ENCODE assay signal across 23 cellular contexts in genomic region chr17:58378895-58379824, GRCh38. TPM values are rescaled to one million over a fixed set of nuclear protein-coding genes. Genes with fewer than 3 reads are reported as not detected.
DNase-seq lines count a peak whose midpoint lies in the region; ATAC-seq and TF ChIP-seq lines count a peak whose summit lies in the region.
"Had no signal": no experiment of that assay in that cellular context is flagged by ENCODE, and none has a peak within 500 bp of the region (broad histone marks: within the 10 kb centered on the region; RNA-seq: fewer than 3 reads in every experiment).

No MANE protein-coding gene starts in this region.

- intact Hi-C loops in activated CD8-positive, alpha-beta T cell treated with anti-CD3 and anti-CD28 coated beads for 36 hours (cut with micrococcal nuclease) = no loop called here
- intact Hi-C loops in naive thymus-derived CD4-positive, alpha-beta T cell (cut with micrococcal nuclease) = loop anchor here (1.0 to 2.0 kb wide), 2 partner anchors 26 to 68 kb away; partner anchors contain the start of gene SUPT4H1 (in 1 of the 2)

- no peaks in the 10 kb centered on the region for H4K20me1 ChIP-seq in BLaER1 treated with 17β-estradiol and CSF1 and Interleukin-3, amounts not matched to agents 10 nM and 100 nM
- no peaks in the 10 kb centered on the region for H4K20me1 ChIP-seq in DND-41 (ENCODE audit: insufficient read depth, low read length)

- DNase-seq in DND-41 (peak; percentile 67), COLO829 (ENCODE audit: low spot score) (no peak), GM19238 (ENCODE audit: insufficient read length, low spot score) (no peak)
- DNase-seq in activated CD8-positive, alpha-beta T cell treated with anti-CD3 and anti-CD28 coated beads for 36 hours = no peak
- DNase-seq in naive thymus-derived CD4-positive, alpha-beta T cell = peak in 2 of 9 donors; percentile 14 to 18
- no peak for DNase-seq in activated CD8-positive, alpha-beta memory T cell treated with anti-CD3 and anti-CD28 coated beads, Interleukin-2, amount 50 U/mL, for 48 hours
- DNase-seq: activated gamma-delta T cell treated with Interleukin-2 at 50 U/mL for 16 hours; dermis blood vessel endothelial cell; DMS53; HFFc6; NCI-H2029 treated with DMSO at 0.1 percent for 48 hours; NCI-H510A; SIG-M5; stimulated activated CD4-positive, alpha-beta T cell treated with anti-CD3 and anti-CD28 coated beads, Interleukin-1b, Interleukin-23, amount 100 ng/mL, for 48 hours; T1000 had no signal

- H3K9ac ChIP-seq in BLaER1 treated with 17β-estradiol and CSF1 and Interleukin-3, amounts not matched to agents 10 nM and 100 nM = peak overlapping the region in 3 of 11 experiments; percentile 5 to 12 (median 7); a peak in 2 of 22 replicates
- H3K9ac ChIP-seq in DND-41 (ENCODE audit: low read depth, low read length) = peak overlapping the region; percentile 32

- peaks cover 39% of the 10 kb centered on the region for H3K4me1 Mint-ChIP-seq in activated CD8-positive, alpha-beta T cell treated with anti-CD3 and anti-CD28 coated beads for 36 hours (ENCODE audit: low read depth)
- peaks cover 34 to 65% (median 57%) of the 10 kb centered on the region in 7 donors for H3K4me1 Mint-ChIP-seq in naive thymus-derived CD4-positive, alpha-beta T cell

- CTCF ChIA-PET in activated CD8-positive, alpha-beta T cell treated with anti-CD3 and anti-CD28 coated beads for 36 hours (lab: Charles Lee) = interaction anchor here (0.8 to 4.3 kb wide), 6 partner anchors 9 to 144 kb away, joined by 3 to 20 read pairs (median 4); partner anchors contain the start of gene RNF43
- CTCF ChIA-PET in naive thymus-derived CD4-positive, alpha-beta T cell (lab: Charles Lee) = interaction anchor here (1.1 to 1.2 kb wide), 2 partner anchors 62 to 104 kb away, joined by 3 to 4 read pairs; no protein-coding TSS in a partner anchor

- H3K27me3 ChIP-seq in BLaER1 treated with 17β-estradiol and CSF1 and Interleukin-3, amounts not matched to agents 10 nM and 100 nM = no peaks in the 10 kb centered on the region
- no peaks in the 10 kb centered on the region for H3K27me3 ChIP-seq in DND-41 (ENCODE audit: insufficient read depth, low read length, poor library complexity)
- no peaks in the 10 kb centered on the region for H3K27me3 ChIP-seq in naive thymus-derived CD4-positive, alpha-beta T cell (ENCODE audit: control insufficient read depth in 2 of 2, insufficient read depth in 2 of 2, low read length in 2 of 2)
- H3K27me3 ChIP-seq: neutrophil, right atrium auricular region, suprapubic skin had no signal

- peak overlapping the region; percentile 45 to 83 (median 62) for H3K4me2 ChIP-seq in BLaER1 treated with 17β-estradiol and CSF1 and Interleukin-3, amounts not matched to agents 10 nM and 100 nM
- H3K4me2 ChIP-seq in DND-41 (ENCODE audit: insufficient read depth, low read length) = peak overlapping the region; percentile 45

- H3K36me3 ChIP-seq in BLaER1 treated with 17β-estradiol and CSF1 and Interleukin-3, amounts not matched to agents 10 nM and 100 nM = no peaks in the 10 kb centered on the region
- no peaks in the 10 kb centered on the region for H3K36me3 ChIP-seq in DND-41 (ENCODE audit: insufficient read depth, low read length)
- no peaks in the 10 kb centered on the region for H3K36me3 ChIP-seq in naive thymus-derived CD4-positive, alpha-beta T cell (ENCODE audit: control insufficient read depth in 2 of 3, insufficient read depth in 3 of 3, low read length in 3 of 3)
- H3K36me3 ChIP-seq: neutrophil, right atrium auricular region, suprapubic skin had no signal

- no peaks in the 10 kb centered on the region for H3K9me3 Mint-ChIP-seq in activated CD8-positive, alpha-beta T cell treated with anti-CD3 and anti-CD28 coated beads for 36 hours
- peaks cover 0 to 1% (median 0%) of the 10 kb centered on the region in 11 donors for H3K9me3 Mint-ChIP-seq in naive thymus-derived CD4-positive, alpha-beta T cell
- H3K9me3 Mint-ChIP-seq: brain, HFFc6, memory B cell had no signal

- no peaks in the 10 kb centered on the region for H3K36me3 Mint-ChIP-seq in activated CD8-positive, alpha-beta T cell treated with anti-CD3 and anti-CD28 coated beads for 36 hours (ENCODE audit: low read depth)
- peaks cover 0 to 9% (median 0%) of the 10 kb centered on the region in 5 donors for H3K36me3 Mint-ChIP-seq in naive thymus-derived CD4-positive, alpha-beta T cell
- H3K36me3 Mint-ChIP-seq: brain, memory B cell had no signal

- H3K4me3 ChIP-seq in BLaER1 treated with 17β-estradiol and CSF1 and Interleukin-3, amounts not matched to agents 10 nM and 100 nM = no peak overlapping the region
- peak overlapping the region in 1 of 2 experiments; percentile 28; a peak in 1 of 4 replicates for H3K4me3 ChIP-seq in DND-41 (ENCODE audit: low read depth in 1 of 2, low read length in 2 of 2)
- no peak overlapping the region for H3K4me3 ChIP-seq in naive thymus-derived CD4-positive, alpha-beta T cell (ENCODE audit: low read length)
- H3K4me3 ChIP-seq: right atrium auricular region, suprapubic skin had no signal

- H3K27me3 Mint-ChIP-seq in activated CD8-positive, alpha-beta T cell treated with anti-CD3 and anti-CD28 coated beads for 36 hours = no peaks in the 10 kb centered on the region
- no peaks in the 10 kb centered on the region for H3K27me3 Mint-ChIP-seq in naive thymus-derived CD4-positive, alpha-beta T cell
- H3K27me3 Mint-ChIP-seq: B cell, memory B cell had no signal

- H2AFZ ChIP-seq in DND-41 (ENCODE audit: low read depth, low read length) = peak overlapping the region; percentile 51; the same call in 1 of the 2 replicates

- peak overlapping the region; percentile 41 for H3K27ac Mint-ChIP-seq in activated CD8-positive, alpha-beta T cell treated with anti-CD3 and anti-CD28 coated beads for 36 hours
- peak overlapping the region in 4 of 9 donors; percentile 21 to 76 (median 46) for H3K27ac Mint-ChIP-seq in naive thymus-derived CD4-positive, alpha-beta T cell
- H3K27ac Mint-ChIP-seq: B cell, brain, HFFc6, memory B cell had no signal

- no peaks in the 10 kb centered on the region for H3K9me3 ChIP-seq in BLaER1 treated with 17β-estradiol and CSF1 and Interleukin-3, amounts not matched to agents 10 nM and 100 nM (replicated peaks in 1 of 11)
- H3K9me3 ChIP-seq in DND-41 (ENCODE audit: insufficient read depth, low read length, severe bottlenecking) = no peaks in the 10 kb centered on the region
- no peaks in the 10 kb centered on the region for H3K9me3 ChIP-seq in naive thymus-derived CD4-positive, alpha-beta T cell (ENCODE audit: control insufficient read depth in 2 of 3, low read length in 3 of 3)
- H3K9me3 ChIP-seq: neutrophil, right atrium auricular region, suprapubic skin had no signal

- H3K27ac ChIP-seq in BLaER1 treated with 17β-estradiol and CSF1 and Interleukin-3, amounts not matched to agents 10 nM and 100 nM = peak overlapping the region in 2 of 11 experiments; percentile 10 to 29; a peak in 1 of 22 replicates
- H3K27ac ChIP-seq in DND-41 (ENCODE audit: low read length) = peak overlapping the region; percentile 73
- H3K27ac ChIP-seq in naive thymus-derived CD4-positive, alpha-beta T cell (ENCODE audit: low read depth, low read length) = no peak overlapping the region
- H3K27ac ChIP-seq: neutrophil, right atrium auricular region, suprapubic skin had no signal

- H3K4me1 ChIP-seq in BLaER1 treated with 17β-estradiol and CSF1 and Interleukin-3, amounts not matched to agents 10 nM and 100 nM = peaks cover 19 to 46% (median 26%) of the 10 kb centered on the region in 10 experiments
- peaks cover 34% of the 10 kb centered on the region for H3K4me1 ChIP-seq in DND-41 (ENCODE audit: insufficient read depth, low read length)
- peaks cover 16 to 36% of the 10 kb centered on the region in 2 donors for H3K4me1 ChIP-seq in naive thymus-derived CD4-positive, alpha-beta T cell (ENCODE audit: control insufficient read depth in 2 of 2, insufficient read depth in 2 of 2, low read length in 2 of 2)
- H3K4me1 ChIP-seq: right atrium auricular region had no signal

- peak; percentile 89 for ATAC-seq in DND-41 (ENCODE audit: insufficient read depth, low read depth)
- ATAC-seq in activated CD8-positive, alpha-beta T cell treated with anti-CD3 and anti-CD28 coated beads for 36 hours = no peak
- no peak for ATAC-seq in naive thymus-derived CD4-positive, alpha-beta T cell
- ATAC-seq: esophagus mucosa had no signal

- TF ChIP-seq CTCF in DND-41 (IDR thresholded peaks at IDR 0.05; ENCODE audit: borderline replicate concordance, extremely low read depth, low read length, poor library complexity, severe bottlenecking) = no peak
- no peak for TF ChIP-seq CTCF in activated CD8-positive, alpha-beta T cell treated with anti-CD3 and anti-CD28 coated beads for 36 hours (IDR thresholded peaks at IDR 0.05)

- H3K79me2 ChIP-seq in DND-41 (ENCODE audit: insufficient read depth, low read length) = no peaks in the 10 kb centered on the region

- POLR2A ChIA-PET in activated CD8-positive, alpha-beta T cell treated with anti-CD3 and anti-CD28 coated beads for 36 hours (lab: Charles Lee) = interaction anchor here (0.8 to 2.8 kb wide), 9 partner anchors 10 to 57 kb away, joined by 3 to 8 read pairs (median 4); partner anchors contain the start of gene SUPT4H1
- POLR2A ChIA-PET in naive thymus-derived CD4-positive, alpha-beta T cell (lab: Charles Lee) = interaction anchor here (0.9 to 4.6 kb wide), 9 partner anchors 12 to 52 kb away, joined by 3 to 28 read pairs (median 5); partner anchors contain the start of gene SUPT4H1

- no peak overlapping the region for H3K4me3 Mint-ChIP-seq in activated CD8-positive, alpha-beta T cell treated with anti-CD3 and anti-CD28 coated beads for 36 hours
- H3K4me3 Mint-ChIP-seq in naive thymus-derived CD4-positive, alpha-beta T cell = peak overlapping the region; percentile 6 to 77 (median 58)
- H3K4me3 Mint-ChIP-seq: B cell, brain, HFFc6, memory B cell had no signal

RNA-seq across cellular contexts. Expression of gene SUPT4H1, which starts 27.2 kb away (rescaled TPM):
- total RNA-seq in activated CD8-positive, alpha-beta T cell treated with anti-CD3 and anti-CD28 coated beads for 36 hours = 100 to 1,000 TPM; 104 to 110 TPM
- 10 to 100 TPM; 36.0 to 75.6 (median 62.3) TPM for total RNA-seq in naive thymus-derived CD4-positive, alpha-beta T cell
- polyA plus RNA-seq in naive thymus-derived CD4-positive, alpha-beta T cell = 10 to 100 TPM; 69.4 to 91.7 TPM

RNA-seq across cellular contexts. Expression of gene RNF43, which starts 38.2 kb away (rescaled TPM):
- total RNA-seq in activated CD8-positive, alpha-beta T cell treated with anti-CD3 and anti-CD28 coated beads for 36 hours = 1 to 10 TPM in 1 of 2 experiments, under 1 TPM in 1; 0.34 to 1.1 TPM
- 1 to 10 TPM in 4 of 5 experiments, under 1 TPM in 1; 0.48 to 2.2 (median 1.9) TPM for total RNA-seq in naive thymus-derived CD4-positive, alpha-beta T cell
- 1 to 10 TPM in 1 of 2 donors, under 1 TPM in 1; 0.96 to 1.1 TPM for polyA plus RNA-seq in naive thymus-derived CD4-positive, alpha-beta T cell
- total RNA-seq: dermis blood vessel endothelial cell, HFFc6 had no signal

RNA-seq across cellular contexts. Expression of gene TSPOAP1, which starts 50.6 kb away (rescaled TPM):
- 10 to 100 TPM; 21.1 to 24.1 TPM for total RNA-seq in activated CD8-positive, alpha-beta T cell treated with anti-CD3 and anti-CD28 coated beads for 36 hours
- total RNA-seq in naive thymus-derived CD4-positive, alpha-beta T cell = 10 to 100 TPM; 11.2 to 62.5 (median 20.5) TPM
- polyA plus RNA-seq in naive thymus-derived CD4-positive, alpha-beta T cell = 1 to 10 TPM in 1 of 2 donors, under 1 TPM in 1; 0.20 to 1.5 TPM
